Comparison of ENCODE assay signal across 17 cellular contexts in genomic region chr4:174826660-174827059, GRCh38. TPM values are rescaled to one million over a fixed set of nuclear protein-coding genes. Genes with fewer than 3 reads are reported as not detected.
"Had no signal": no experiment of that assay in that cellular context is flagged by ENCODE, and none has a peak within 500 bp of the region (broad histone marks: within the 10 kb centered on the region; RNA-seq: fewer than 3 reads in every experiment).

No MANE protein-coding gene starts in this region.

- H3K27me3 Mint-ChIP-seq: central memory CD8-positive, alpha-beta T cell; progenitor cell of endocrine pancreas had no signal

- H3K9me3 Mint-ChIP-seq: activated T-helper 2 cell treated with anti-CD3 and anti-CD28 coated beads, Interferon-gamma antibody, Interleukin-2, Interleukin-4, amounts not matched to agents 10 μg/mL and 5 μg/mL and 100 μg/mL, durations not matched to agents 14 hours and 24 hours and 36 hours; central memory CD8-positive, alpha-beta T cell; dendritic cell treated with granulocyte-macrophage colony-stimulating factor and Interleukin-4, amounts not matched to agents 40 ng/mL and 50 ng/mL, for 4 days had no signal

- H3K9me3 ChIP-seq: stomach, uterus had no signal

- H3K4me3 ChIP-seq: stomach, uterus had no signal

- H3K36me3 ChIP-seq: stomach, uterus had no signal

- H3K27ac Mint-ChIP-seq: activated B cell treated with CpG ODN at 0.5 μM for 24 hours; activated CD4-positive, alpha-beta T cell treated with anti-CD3 and anti-CD28 coated beads, Interleukin-2, amount 10 ng/mL, durations not matched to agents 7 days and 5 days; activated naive CD4-positive, alpha-beta T cell treated with anti-CD3 and anti-CD28 coated beads, Interleukin-2, amount 10 ng/mL, durations not matched to agents 7 days and 5 days; activated T-helper 2 cell treated with anti-CD3 and anti-CD28 coated beads, Interferon-gamma antibody, Interleukin-2, Interleukin-4, amounts not matched to agents 10 μg/mL and 5 μg/mL and 100 μg/mL, durations not matched to agents 14 hours and 24 hours and 36 hours; dendritic cell treated with granulocyte-macrophage colony-stimulating factor and Interleukin-4, amounts not matched to agents 40 ng/mL and 50 ng/mL, for 4 days; effector memory CD8-positive, alpha-beta T cell; naive thymus-derived CD4-positive, alpha-beta T cell; progenitor cell of endocrine pancreas had no signal

- H3K4me3 Mint-ChIP-seq: activated B cell treated with CpG ODN at 0.5 μM for 24 hours; activated CD4-positive, alpha-beta T cell treated with anti-CD3 and anti-CD28 coated beads, Interleukin-2, amount 10 ng/mL, durations not matched to agents 7 days and 5 days; activated naive CD4-positive, alpha-beta T cell treated with anti-CD3 and anti-CD28 coated beads, Interleukin-2, amount 10 ng/mL, durations not matched to agents 7 days and 5 days; central memory CD8-positive, alpha-beta T cell; dendritic cell treated with granulocyte-macrophage colony-stimulating factor and Interleukin-4, amounts not matched to agents 40 ng/mL and 50 ng/mL, for 4 days; effector memory CD8-positive, alpha-beta T cell; naive thymus-derived CD4-positive, alpha-beta T cell had no signal

- H3K36me3 Mint-ChIP-seq: activated naive CD4-positive, alpha-beta T cell treated with anti-CD3 and anti-CD28 coated beads, Interleukin-2, amount 10 ng/mL, durations not matched to agents 7 days and 5 days had no signal

- H3K27me3 ChIP-seq: uterus had no signal

- DNase-seq: activated B cell treated with CpG ODN at 0.5 μM for 24 hours; activated CD4-positive, alpha-beta T cell treated with anti-CD3 and anti-CD28 coated beads, Interleukin-2, amount 10 ng/mL, durations not matched to agents 7 days and 5 days; activated naive CD4-positive, alpha-beta T cell treated with anti-CD3 and anti-CD28 coated beads, Interleukin-2, amount 10 ng/mL, durations not matched to agents 7 days and 5 days; effector memory CD8-positive, alpha-beta T cell; naive thymus-derived CD4-positive, alpha-beta T cell; nucleus accumbens; right cardiac atrium; small intestine; stomach; uterus had no signal

- ATAC-seq: effector memory CD8-positive, alpha-beta T cell; naive thymus-derived CD4-positive, alpha-beta T cell; right cardiac atrium had no signal

- H3K4me1 Mint-ChIP-seq: central memory CD8-positive, alpha-beta T cell had no signal

- H3K27ac ChIP-seq: stomach, uterus had no signal

- H3K4me1 ChIP-seq: uterus had no signal

RNA-seq across cellular contexts. Expression of gene GLRA3, which starts 2.4 kb away (rescaled TPM):
- total RNA-seq: activated CD4-positive, alpha-beta T cell treated with anti-CD3 and anti-CD28 coated beads, Interleukin-2, amount 10 ng/mL, durations not matched to agents 7 days and 5 days; activated CD8-positive, alpha-beta memory T cell treated with anti-CD3 and anti-CD28 coated beads for 36 hours; activated T-helper 2 cell treated with anti-CD3 and anti-CD28 coated beads, Interferon-gamma antibody, Interleukin-2, Interleukin-4, amounts not matched to agents 10 μg/mL and 5 μg/mL and 100 μg/mL, durations not matched to agents 14 hours and 24 hours and 36 hours; lung microvascular endothelial cell; mononuclear cell; naive thymus-derived CD4-positive, alpha-beta T cell; right cardiac atrium had no signal
